Comparison of ENCODE assay signal across 25 cellular contexts in genomic region chr12:12822886-12823285, GRCh38. TPM values are rescaled to one million over a fixed set of nuclear protein-coding genes. Genes with fewer than 3 reads are reported as not detected.
A peak's percentile ranks its signal among the peaks of the same experiment; 100 is the strongest.
DNase-seq lines count a peak whose midpoint lies in the region; ATAC-seq, FAIRE-seq and TF ChIP-seq lines count a peak whose summit lies in the region.
"Had no signal": no experiment of that assay in that cellular context is flagged by ENCODE, and none has a peak within 500 bp of the region (broad histone marks: within the 10 kb centered on the region; RNA-seq: fewer than 3 reads in every experiment).

No MANE protein-coding gene starts in this region.

- dilution Hi-C loops in keratinocyte (cut with MboI; ENCODE audit: extremely low pct_ligation_motif_present, low sequenced_read_pairs), result no loop called here

- H3K27me3 ChIP-seq in ACC112 (ENCODE audit: insufficient read depth, low read length), result no peaks in the 10 kb centered on the region
- H3K27me3 ChIP-seq in keratinocyte (ENCODE audit: control insufficient read depth, extremely low read depth, insufficient read depth, low read length), result no peaks in the 10 kb centered on the region
- H3K27me3 ChIP-seq in upper lobe of right lung, result no peaks in the 10 kb centered on the region
- H3K27me3 ChIP-seq: colonic mucosa, right lobe of liver, vagina had no signal

- TF ChIP-seq CTCF in HFFc6 (IDR thresholded peaks at IDR 0.05) (no peak), keratinocyte (optimal IDR thresholded peaks at IDR 0.05 in 1 of 3, IDR thresholded peaks at IDR 0.05 in 1 of 3, conservative IDR thresholded peaks at IDR 0.05 in 1 of 3; ENCODE audit: extremely low read depth in 1 of 3, insufficient read depth in 2 of 3, low read length in 3 of 3) (no peak), upper lobe of right lung (IDR thresholded peaks at IDR 0.05) (no peak)

- no peak for FAIRE-seq in keratinocyte (lab: Jason Lieb, UNC)

- no peak for ATAC-seq in upper lobe of right lung
- ATAC-seq: activated naive CD8-positive, alpha-beta T cell treated with anti-CD3 and anti-CD28 coated beads, Interleukin-2, amount 50 U/mL, for 24 hours; right lobe of liver; WTC11 had no signal

- H3K36me3 ChIP-seq in ACC112 (ENCODE audit: insufficient read depth, low read length), result peaks cover 50% of the 10 kb centered on the region
- H3K36me3 ChIP-seq in keratinocyte (ENCODE audit: control insufficient read depth in 2 of 2, extremely low read depth in 1 of 2, insufficient read depth in 2 of 2, low read length in 2 of 2), result peaks cover 25 to 39% of the 10 kb centered on the region in 2 experiments
- peaks cover 75% of the 10 kb centered on the region for H3K36me3 ChIP-seq in upper lobe of right lung

- H3K27ac ChIP-seq in ACC112 (ENCODE audit: low read depth, low read length), result peak overlapping the region; percentile 44
- H3K27ac ChIP-seq in keratinocyte (ENCODE audit: control insufficient read depth, insufficient read depth, low read length), result peak overlapping the region; percentile 22
- H3K27ac ChIP-seq in upper lobe of right lung, result no peak overlapping the region
- H3K27ac ChIP-seq: C4-2B, colonic mucosa, parathyroid adenoma, right lobe of liver, vagina had no signal

- DNase-seq in HFFc6, result no peak
- peak; percentile 83 for DNase-seq in amniotic epithelial cell (ENCODE audit: low read depth)
- DNase-seq in keratinocyte (ENCODE audit: low read depth, low spot score), result no peak
- no peak for DNase-seq in kidney tubule cell (ENCODE audit: low spot score)
- DNase-seq in LoVo (ENCODE audit: low spot score), result no peak
- no peak for DNase-seq in upper lobe of right lung
- no peak for DNase-seq in GM19240 (ENCODE audit: insufficient read length, low spot score)
- DNase-seq: activated CD4-positive, alpha-beta T cell treated with anti-CD3 and anti-CD28 coated beads, Interleukin-2, amount 50 U/mL, for 48 hours; activated effector memory CD4-positive, alpha-beta T cell treated with anti-CD3 and anti-CD28 coated beads, Interleukin-2, amount 50 U/mL, for 16 hours; activated naive CD8-positive, alpha-beta T cell treated with anti-CD3 and anti-CD28 coated beads, Interleukin-2, amount 50 U/mL, for 24 hours; colonic mucosa; GF-D8; glutamatergic neuron; NCI-H1092 treated with DMSO at 0.1 percent for 48 hours; NCI-H2081 treated with DMSO at 0.1 percent for 48 hours; NCI-H446 treated with DMSO at 0.1 percent for 48 hours; nephron progenitor cell; OCI-M1; right lobe of liver; SIG-M5 had no signal

- H3K9me3 ChIP-seq in keratinocyte (ENCODE audit: control insufficient read depth, low read depth, low read length), result no peaks in the 10 kb centered on the region
- H3K9me3 ChIP-seq in upper lobe of right lung, result no peaks in the 10 kb centered on the region
- H3K9me3 ChIP-seq: colonic mucosa, right lobe of liver, vagina had no signal

- H2AFZ ChIP-seq in ACC112 (ENCODE audit: low read length, unreplicated experiment), result no peak overlapping the region
- no peak overlapping the region for H2AFZ ChIP-seq in keratinocyte (ENCODE audit: control insufficient read depth, low read length)
- H2AFZ ChIP-seq: parathyroid adenoma had no signal

- H3K4me1 ChIP-seq in ACC112 (ENCODE audit: control insufficient read depth, insufficient read depth, low read length, unreplicated experiment) (peaks cover 52% of the 10 kb centered on the region), keratinocyte (ENCODE audit: control insufficient read depth, extremely low read depth, insufficient read depth, low read length) (peaks cover 36% of the 10 kb centered on the region), upper lobe of right lung (peaks cover 15% of the 10 kb centered on the region)
- H3K4me1 ChIP-seq: right lobe of liver had no signal

- H3K9me1 ChIP-seq in keratinocyte (ENCODE audit: control insufficient read depth, extremely low read depth, insufficient read depth, low read length), result no peaks in the 10 kb centered on the region

- no peaks in the 10 kb centered on the region for H3K9me3 Mint-ChIP-seq in HFFc6
- H3K9me3 Mint-ChIP-seq: activated naive CD8-positive, alpha-beta T cell treated with anti-CD3 and anti-CD28 coated beads, Interleukin-2, amount 50 U/mL, for 24 hours; nephron progenitor cell; WTC11 had no signal

- peaks cover 79% of the 10 kb centered on the region for H3K36me3 Mint-ChIP-seq in HFFc6 (ENCODE audit: low read depth)

- peak overlapping the region; percentile 71 for H3K27ac Mint-ChIP-seq in HFFc6
- H3K27ac Mint-ChIP-seq: nephron progenitor cell, WTC11 had no signal

- H3K4me3 Mint-ChIP-seq in HFFc6, result peak overlapping the region; percentile 31
- H3K4me3 Mint-ChIP-seq: activated naive CD8-positive, alpha-beta T cell treated with anti-CD3 and anti-CD28 coated beads, Interleukin-2, amount 50 U/mL, for 24 hours; nephron progenitor cell; WTC11 had no signal

- H3K79me2 ChIP-seq in ACC112 (ENCODE audit: control insufficient read depth, insufficient read depth, low read length, unreplicated experiment), result peaks cover 19% of the 10 kb centered on the region
- H3K79me2 ChIP-seq in keratinocyte (ENCODE audit: control insufficient read depth, insufficient read depth, low read length), result peaks cover 34% of the 10 kb centered on the region
- H3K79me2 ChIP-seq: parathyroid adenoma had no signal

- H3K9ac ChIP-seq in keratinocyte (ENCODE audit: control insufficient read depth, extremely low read depth, insufficient read depth, low read length), result no peak overlapping the region
- H3K9ac ChIP-seq: parathyroid adenoma had no signal

- H3K4me2 ChIP-seq in keratinocyte (ENCODE audit: control insufficient read depth, extremely low read depth, insufficient read depth, low read depth, low read length), result no peak overlapping the region

- H3K4me3 ChIP-seq in ACC112 (ENCODE audit: low read depth, low read length) (no peak overlapping the region), keratinocyte (ENCODE audit: control insufficient read depth in 2 of 3, extremely low read depth in 1 of 3, insufficient read depth in 2 of 3, low read depth in 1 of 3, low read length in 3 of 3) (no peak overlapping the region), upper lobe of right lung (no peak overlapping the region)
- H3K4me3 ChIP-seq: colonic mucosa, right lobe of liver, vagina had no signal

- H3K27me3 Mint-ChIP-seq in HFFc6 (ENCODE audit: insufficient read depth), result no peaks in the 10 kb centered on the region
- H3K27me3 Mint-ChIP-seq: activated naive CD8-positive, alpha-beta T cell treated with anti-CD3 and anti-CD28 coated beads, Interleukin-2, amount 50 U/mL, for 24 hours had no signal

- H3K4me1 Mint-ChIP-seq in HFFc6 (ENCODE audit: low read depth), result peaks cover 73% of the 10 kb centered on the region
- H3K4me1 Mint-ChIP-seq: WTC11 had no signal

- intact Hi-C loops in upper lobe of right lung (cut with DNase I), result no loop called here

- H4K20me1 ChIP-seq in keratinocyte (ENCODE audit: control insufficient read depth, extremely low read depth, insufficient read depth, low read length), result no peaks in the 10 kb centered on the region

RNA-seq across cellular contexts. Expression of gene DDX47, which starts 9.7 kb away (rescaled TPM):
- 10 to 100 TPM; 87.6 to 97.3 (median 94.2) TPM for total RNA-seq in HFFc6 (2021; fragmentation: NEBNext Ultra II Directional; extraction: Animal tissue kit (Norgen Biotek cat#: 25700))
- polyA plus RNA-seq in keratinocyte, result 52.9 to 92.6 TPM (median 90.2 TPM) in 3 replicates
- 28.2 TPM for polyA plus RNA-seq in keratinocyte (2011; ENCODE audit: low read depth)
- 62.7 and 107 TPM in 2 replicates for polyA plus RNA-seq in keratinocyte (2011; cell fraction: cytosol; rRNA removed)
- 129 and 167 TPM in 2 replicates for polyA plus RNA-seq in keratinocyte (2011; cell fraction: nucleus; rRNA removed)
- 53.1 and 62.8 TPM in 2 replicates for polyA plus RNA-seq in keratinocyte (2012; ENCODE audit: low replicate concordance)
- 41.9 to 55.1 TPM (median 42.5 TPM) in 3 replicates for polyA minus RNA-seq in keratinocyte
- polyA minus RNA-seq in keratinocyte (2011; cell fraction: cytosol; rRNA and poly(A)+ RNA removed), result 34.1 TPM
- 33.2 and 61.5 TPM in 2 replicates for polyA minus RNA-seq in keratinocyte (2011; cell fraction: nucleus; rRNA and poly(A)+ RNA removed)
- 59.6 TPM for total RNA-seq in upper lobe of right lung

RNA-seq across cellular contexts. Expression of gene APOLD1, which starts 37.4 kb away (rescaled TPM):
- total RNA-seq in HFFc6 (2021; fragmentation: NEBNext Ultra II Directional; extraction: Animal tissue kit (Norgen Biotek cat#: 25700)), result 1 to 10 TPM; 5.0 to 8.6 (median 6.6) TPM
- polyA plus RNA-seq in keratinocyte, result 0.34 to 0.36 TPM (median 0.34 TPM) in 3 replicates
- polyA plus RNA-seq in keratinocyte (2011; ENCODE audit: low read depth), result 0.05 TPM
- polyA plus RNA-seq in keratinocyte (2011; cell fraction: cytosol; rRNA removed), result 0.17 and 0.40 TPM in 2 replicates
- 0.34 and 0.36 TPM in 2 replicates for polyA plus RNA-seq in keratinocyte (2011; cell fraction: nucleus; rRNA removed)
- 0.22 and 0.34 TPM in 2 replicates for polyA plus RNA-seq in keratinocyte (2012; ENCODE audit: low replicate concordance)
- 0.26 to 0.33 TPM (median 0.26 TPM) in 3 replicates for polyA minus RNA-seq in keratinocyte
- polyA minus RNA-seq in keratinocyte (2011; cell fraction: cytosol; rRNA and poly(A)+ RNA removed), result 0.58 TPM
- polyA minus RNA-seq in keratinocyte (2011; cell fraction: nucleus; rRNA and poly(A)+ RNA removed), result 0.31 and 0.32 TPM in 2 replicates
- 14.4 TPM for total RNA-seq in upper lobe of right lung
